ENCODE assay signal across 8 cellular contexts in genomic region chr13:37058801-37059135, GRCh38. TPM values are rescaled to one million over a fixed set of nuclear protein-coding genes. Genes with fewer than 3 reads are reported as not detected.
DNase-seq lines count a peak whose midpoint lies in the region; ATAC-seq and TF ChIP-seq lines count a peak whose summit lies in the region.

No MANE protein-coding gene starts in this region.

- DNase-seq in COLO668 (lab: John Stamatoyannopoulos, UW; ENCODE audit: unreplicated experiment) (peak; percentile 71), WERI-Rb-1 (peak; percentile 6), epithelial cell of esophagus (ENCODE audit: low read depth) (peak; percentile 13), naive B cell (no peak), SW480 (ENCODE audit: low spot score) (no peak), ecto neural progenitor cell (ENCODE audit: low spot score) (no peak)

- TF ChIP-seq CTCF in WERI-Rb-1 (IDR thresholded peaks at IDR 0.05; ENCODE audit: low read depth, low read length): no peak
- TF ChIP-seq CTCF in epithelial cell of esophagus (IDR thresholded peaks at IDR 0.05; ENCODE audit: insufficient read depth, low read depth, low read length, missing control alignments): no peak

- no peaks in the 10 kb centered on the region for H3K36me3 ChIP-seq in WERI-Rb-1

- H3K4me3 ChIP-seq in WERI-Rb-1 (ENCODE audit: low read depth, low read length): peak overlapping the region; percentile 85
- peak overlapping the region; percentile 85 for H3K4me3 ChIP-seq in epithelial cell of esophagus (ENCODE audit: low read length)

- no peaks in the 10 kb centered on the region for H3K9me3 Mint-ChIP-seq in naive B cell

- no peaks in the 10 kb centered on the region for H3K27me3 ChIP-seq in WERI-Rb-1 (ENCODE audit: insufficient read depth, low read depth, severe bottlenecking)

- H3K4me3 Mint-ChIP-seq in naive B cell: peak overlapping the region; percentile 89 to 98 (median 96)

- H3K4me1 Mint-ChIP-seq in naive B cell: peaks cover 13 to 28% (median 27%) of the 10 kb centered on the region in 3 donors

- H3K27me3 Mint-ChIP-seq in naive B cell: peaks cover 0 to 5% (median 0%) of the 10 kb centered on the region in 3 donors

- H3K27ac Mint-ChIP-seq in naive B cell: peak overlapping the region; percentile 94 to 99 (median 98)

- peaks cover 0 to under 1% of the 10 kb centered on the region in 2 donors for H3K36me3 Mint-ChIP-seq in naive B cell

- peak; percentile 37 for ATAC-seq in GM19395 (IDR thresholded peaks at IDR 0.05; ENCODE audit: unreplicated experiment)
- peak; percentile 21 for ATAC-seq in HG03378 (IDR thresholded peaks at IDR 0.05; ENCODE audit: unreplicated experiment)
- ATAC-seq in naive B cell (ENCODE audit: low read depth in 2 of 2): peak in 1 of 2 donors; percentile 9

- H3K27ac ChIP-seq in WERI-Rb-1: peak overlapping the region; percentile 89

- H3K9me3 ChIP-seq in WERI-Rb-1 (ENCODE audit: severe bottlenecking): no peaks in the 10 kb centered on the region

RNA-seq across cellular contexts. Expression of gene SUPT20H, which starts 0.7 kb away (rescaled TPM):
- 10 to 100 TPM; 33.2 to 58.8 (median 43.6) TPM for polyA plus RNA-seq in naive B cell (ENCODE audit: low read depth in 6 of 6)

RNA-seq across cellular contexts. Expression of gene CSNK1A1L, which starts 46.7 kb away (rescaled TPM):
- not detected for polyA plus RNA-seq in naive B cell (ENCODE audit: low read depth in 6 of 6)

RNA-seq across cellular contexts. Expression of gene EXOSC8, which starts 58.2 kb away (rescaled TPM):
- 100 to 1,000 TPM in 1 of 6 donors, 10 to 100 TPM in 5; 66.6 to 137 (median 80.9) TPM for polyA plus RNA-seq in naive B cell (ENCODE audit: low read depth in 6 of 6)

RNA-seq across cellular contexts. Expression of gene ALG5, which starts 59.6 kb away (rescaled TPM):
- polyA plus RNA-seq in naive B cell (ENCODE audit: low read depth in 6 of 6): 10 to 100 TPM; 52.3 to 66.0 (median 64.6) TPM

Comparison
In these comparisons a context has a peak if more than half of its experiments do, and no peak if none do; other contexts are left out.
1. DNase-seq: peak in COLO668 (single experiment), WERI-Rb-1 (single experiment) and epithelial cell of esophagus (single experiment); none in naive B cell (single experiment), SW480 (single experiment) and ecto neural progenitor cell (single experiment).